18 cellular contexts compared by ENCODE assay signal in genomic region chr10:122669842-122670241, GRCh38. TPM values are rescaled to one million over a fixed set of nuclear protein-coding genes. Genes with fewer than 3 reads are reported as not detected.
DNase-seq lines count a peak whose midpoint lies in the region; ATAC-seq, FAIRE-seq and TF ChIP-seq lines count a peak whose summit lies in the region.
"Had no signal": no experiment of that assay in that cellular context is flagged by ENCODE, and none has a peak within 500 bp of the region (broad histone marks: within the 10 kb centered on the region; RNA-seq: fewer than 3 reads in every experiment).

No MANE protein-coding gene starts in this region.

- H4K8ac ChIP-seq in H9 (replicated peaks; ENCODE audit: insufficient read length, low read depth, low read length), result no peak overlapping the region

- H3K9me3 ChIP-seq in A549 (no peaks in the 10 kb centered on the region), H9 (ENCODE audit: control insufficient read depth, low read depth, low read length) (no peaks in the 10 kb centered on the region), PC-3 (ENCODE audit: low read length) (no peaks in the 10 kb centered on the region)
- H3K9me3 ChIP-seq: BLaER1 treated with 17β-estradiol and CSF1 and Interleukin-3, amounts not matched to agents 10 nM and 100 nM; Peyer's patch had no signal

- H3K27ac ChIP-seq in A549 (no peak overlapping the region), H9 (ENCODE audit: insufficient read length, low read depth, low read length) (no peak overlapping the region), PC-3 (ENCODE audit: low read length) (no peak overlapping the region)
- H3K27ac ChIP-seq: BLaER1 treated with 17β-estradiol and CSF1 and Interleukin-3, amounts not matched to agents 10 nM and 100 nM; Peyer's patch had no signal

- POLR2A ChIA-PET in A549 (lab: Yijun Ruan, JAX) (no interaction called here), PC-3 (lab: Charles Lee; ENCODE audit: unreplicated experiment) (no interaction called here)

- H3K4me1 ChIP-seq in A549 (no peaks in the 10 kb centered on the region), H9 (ENCODE audit: insufficient read depth, low read length) (peaks cover 3% of the 10 kb centered on the region; the same call in 1 of the 2 replicates), PC-3 (ENCODE audit: insufficient read depth, low read length) (no peaks in the 10 kb centered on the region)
- H3K4me1 ChIP-seq: Peyer's patch had no signal

- no peak overlapping the region for H3K4me3 ChIP-seq in A549
- H3K4me3 ChIP-seq in PC-3 (ENCODE audit: low read length), result no peak overlapping the region
- no peak overlapping the region for H3K4me3 ChIP-seq in epithelial cell of proximal tubule (ENCODE audit: low read depth, low read length)
- H3K4me3 ChIP-seq: BLaER1 treated with 17β-estradiol and CSF1 and Interleukin-3, amounts not matched to agents 10 nM and 100 nM; Peyer's patch had no signal

- H3K23ac ChIP-seq in H9 (ENCODE audit: insufficient read length, low read depth, low read length), result no peak overlapping the region

- no peaks in the 10 kb centered on the region for H3K23me2 ChIP-seq in H9 (ENCODE audit: insufficient read length, low read depth, low read length, poor library complexity, severe bottlenecking)

- no peak overlapping the region for H2BK20ac ChIP-seq in H9 (ENCODE audit: low read depth, low read length, poor library complexity, severe bottlenecking)

- TF ChIP-seq POLR2A in A549 (IDR thresholded peaks at IDR 0.05; ENCODE audit: low read length), result no peak

- H4K91ac ChIP-seq in H9 (ENCODE audit: insufficient read length, low read depth, low read length), result no peak overlapping the region

- H3K4me2 ChIP-seq in A549, result no peak overlapping the region
- H3K4me2 ChIP-seq in H9 (ENCODE audit: insufficient read depth, insufficient read length, low read length), result no peak overlapping the region
- H3K4me2 ChIP-seq in PC-3 (ENCODE audit: low read length), result no peak overlapping the region
- H3K4me2 ChIP-seq: BLaER1 treated with 17β-estradiol and CSF1 and Interleukin-3, amounts not matched to agents 10 nM and 100 nM had no signal

- H2BK5ac ChIP-seq in H9 (ENCODE audit: insufficient read length, low read length), result no peak overlapping the region

- H3K4me3 Mint-ChIP-seq in H9, result no peak overlapping the region
- H3K4me3 Mint-ChIP-seq: CD8-positive, alpha-beta T cell had no signal

- 0% methylated on average over 2 of the region's 2 CpGs for WGBS in A549 (ENCODE audit: missing lambda C conversion rate)
- WGBS in H9 (ENCODE audit: extremely low coverage, insufficient read length, low lambda C conversion rate), result no CpG with 5 or more reads among the region's 2 CpGs

- no peaks in the 10 kb centered on the region for H3K9me3 Mint-ChIP-seq in H9
- H3K9me3 Mint-ChIP-seq: CD8-positive, alpha-beta T cell had no signal

- DNase-seq in A549 (ENCODE audit: low read depth in 1 of 2, low spot score in 1 of 2) (no peak), H9 (peak; percentile 43), PC-3 (no peak), epithelial cell of proximal tubule (ENCODE audit: low read depth) (no peak), NCI-H82 treated with DMSO at 0.1 percent for 48 hours (lab: John Stamatoyannopoulos, UW; ENCODE audit: unreplicated experiment) (no peak), Right ventricle myocardium inferior (ENCODE audit: missing footprints) (no peak)
- DNase-seq: CD8-positive, alpha-beta T cell; DMS79; NCI-H187 treated with DMSO at 0.1 percent for 48 hours; NCI-H345; NCI-H524 treated with DMSO at 0.1 percent for 48 hours; Peyer's patch; Right ventricle myocardium superior; SW 1271 had no signal

- CTCF ChIA-PET in A549 (lab: Yijun Ruan, JAX), result no interaction called here
- CTCF ChIA-PET in PC-3 (lab: Charles Lee), result interaction anchor here (0.6 kb wide), 1 partner anchor 17 kb away, joined by 6 read pairs; no protein-coding TSS in a partner anchor

- no peak overlapping the region for H3K18ac ChIP-seq in H9 (ENCODE audit: insufficient read length, low read depth, low read length)

- no peak overlapping the region for H3K56ac ChIP-seq in H9 (ENCODE audit: insufficient read length, low read depth, low read length)

- TF ChIP-seq EP300 in A549 (IDR thresholded peaks at IDR 0.05), result no peak

- H2BK15ac ChIP-seq in H9 (ENCODE audit: low read depth, low read length), result no peak overlapping the region

- H3K27me3 Mint-ChIP-seq in H9 (ENCODE audit: low read depth), result no peaks in the 10 kb centered on the region

- ATAC-seq in A549 (no peak), PC-3 (no peak), GM19351 (IDR thresholded peaks at IDR 0.05; ENCODE audit: unreplicated experiment) (no peak), GM21390 (IDR thresholded peaks at IDR 0.05; ENCODE audit: unreplicated experiment) (no peak), Right ventricle myocardium inferior (no peak)
- ATAC-seq: CD8-positive, alpha-beta T cell had no signal

- no peak overlapping the region for H2AFZ ChIP-seq in H9 (ENCODE audit: low read length)
- H2AFZ ChIP-seq in PC-3 (ENCODE audit: low read length), result no peak overlapping the region

- TF ChIP-seq CTCF in A549 (IDR thresholded peaks at IDR 0.05) (no peak), H9 (conservative IDR thresholded peaks at IDR 0.05) (peak; percentile 50; the same call in 2 of the 3 replicates), PC-3 (conservative IDR thresholded peaks at IDR 0.05; ENCODE audit: low read depth, low read length) (0 out of 2 replicates have a peak, but pooled peaks have one; percentile 14), epithelial cell of proximal tubule (conservative IDR thresholded peaks at IDR 0.05; ENCODE audit: low read depth, low read length) (peak; percentile 3)

- no peaks in the 10 kb centered on the region for H3F3A ChIP-seq in PC-3 (ENCODE audit: low read length, unreplicated experiment)

- H4K5ac ChIP-seq in H9 (ENCODE audit: insufficient read length, low read depth, low read length), result no peak overlapping the region

- H3K79me1 ChIP-seq in H9 (ENCODE audit: insufficient read depth, low read depth, low read length, poor library complexity, severe bottlenecking), result no peaks in the 10 kb centered on the region

- no peak for FAIRE-seq in A549 (lab: Jason Lieb, UNC)

- H4K20me1 ChIP-seq in H9 (ENCODE audit: control insufficient read depth, insufficient read depth, insufficient read length) (no peaks in the 10 kb centered on the region), PC-3 (ENCODE audit: low read length) (no peaks in the 10 kb centered on the region)
- H4K20me1 ChIP-seq: BLaER1 treated with 17β-estradiol and CSF1 and Interleukin-3, amounts not matched to agents 10 nM and 100 nM had no signal

- H3K36me3 Mint-ChIP-seq in H9 (ENCODE audit: insufficient read depth in 1 of 3, low read depth in 3 of 3), result no peaks in the 10 kb centered on the region
- H3K36me3 Mint-ChIP-seq: CD8-positive, alpha-beta T cell had no signal

- intact Hi-C loops in PC-3 (cut with micrococcal nuclease), result no loop called here
- intact Hi-C loops in Right ventricle myocardium inferior (cut with DNase I), result no loop called here

- H3K4ac ChIP-seq in H9 (ENCODE audit: low read depth, low read length), result no peak overlapping the region

- H2AK5ac ChIP-seq in H9 (ENCODE audit: insufficient read length, low read length), result no peak overlapping the region

- no peak overlapping the region for H3K27ac Mint-ChIP-seq in H9
- H3K27ac Mint-ChIP-seq: CD8-positive, alpha-beta T cell had no signal

- no peaks in the 10 kb centered on the region for H3K9me2 ChIP-seq in PC-3 (replicated peaks; ENCODE audit: low read length)

- peaks cover 8 to 15% of the 10 kb centered on the region in 2 experiments; a peak in 3 of 4 replicates for H3K4me1 Mint-ChIP-seq in H9

- H3K79me2 ChIP-seq in H9 (ENCODE audit: insufficient read depth, low read length), result no peaks in the 10 kb centered on the region
- no peaks in the 10 kb centered on the region for H3K79me2 ChIP-seq in PC-3 (ENCODE audit: low read length)

- no peak for TF ChIP-seq RAD21 in A549 (conservative IDR thresholded peaks at IDR 0.05 in 1 of 2, IDR thresholded peaks at IDR 0.05 in 1 of 2)

- no TSS peak for BruUV-seq in PC-3 (replicated peaks; lab: Mats Ljungman, UMichigan)

- no peak overlapping the region for H2BK12ac ChIP-seq in H9 (ENCODE audit: insufficient read length, low read depth, low read length)

- no peak overlapping the region for H2BK120ac ChIP-seq in H9 (ENCODE audit: low read depth, low read length, poor library complexity, severe bottlenecking)

- no peaks in the 10 kb centered on the region for H3K36me3 ChIP-seq in PC-3 (ENCODE audit: low read depth, low read length)
- H3K36me3 ChIP-seq: BLaER1 treated with 17β-estradiol and CSF1 and Interleukin-3, amounts not matched to agents 10 nM and 100 nM; Peyer's patch had no signal

- H3K9ac ChIP-seq in H9 (ENCODE audit: extremely low read depth, insufficient read length, low read length), result no peak overlapping the region
- H3K9ac ChIP-seq in PC-3 (ENCODE audit: low read length), result no peak overlapping the region
- H3K9ac ChIP-seq: BLaER1 treated with 17β-estradiol and CSF1 and Interleukin-3, amounts not matched to agents 10 nM and 100 nM had no signal

- H3K27me3 ChIP-seq in H9 (ENCODE audit: insufficient read depth, low read length) (no peaks in the 10 kb centered on the region), PC-3 (ENCODE audit: low read length) (peaks cover 38% of the 10 kb centered on the region)
- H3K27me3 ChIP-seq: BLaER1 treated with 17β-estradiol and CSF1 and Interleukin-3, amounts not matched to agents 10 nM and 100 nM; Peyer's patch had no signal

- H3T11ph ChIP-seq in H9 (ENCODE audit: low read length), result no peak overlapping the region

- no peak overlapping the region for H3K14ac ChIP-seq in H9 (ENCODE audit: insufficient read depth, low read length)

TF ChIP-seq in A549, 52 proteins besides CTCF, POLR2A, EP300 and RAD21 (continues in another document):
- TF ChIP-seq ZFP36 (IDR thresholded peaks at IDR 0.05; ENCODE audit: borderline replicate concordance, partially characterized antibody), result no peak
- no peak for TF ChIP-seq NPAS2 (CRISPR knock-in tag; IDR thresholded peaks at IDR 0.05; ENCODE audit: borderline replicate concordance)
- no peak for TF ChIP-seq MAZ (IDR thresholded peaks at IDR 0.05; ENCODE audit: borderline replicate concordance, low read depth, low read length)

RNA-seq across cellular contexts. Expression of gene C10orf120, which starts 29.8 kb away (rescaled TPM):
- polyA plus RNA-seq in A549 (2011; rRNA removed) (not detected in 2 replicates), A549 (2017; fragmentation: RNase III; extraction: RNeasy Plus Mini Kit Qiagen cat#74134 plus additional on column Dnase treatment) (not detected in 3 replicates)
- not detected in 2 replicates for polyA plus RNA-seq in A549 (2012; cell fraction: cytosol; rRNA removed)
- not detected in 2 replicates for polyA plus RNA-seq in A549 (2012; cell fraction: nucleus; rRNA removed)
- polyA minus RNA-seq in A549 (2011; rRNA and poly(A)+ RNA removed), result not detected in 2 replicates
- total RNA-seq in H9 (2021) (not detected in 2 replicates), PC-3 (2014; rRNA removed) (not detected in 2 replicates), epithelial cell of proximal tubule (not detected in 2 replicates), Right ventricle myocardium inferior (not detected)
- total RNA-seq: A673; CD8-positive, alpha-beta T cell; Peyer's patch; Right ventricle myocardium superior had no signal
